22 cellular contexts compared by ENCODE assay signal in the genomic region with DNA sequence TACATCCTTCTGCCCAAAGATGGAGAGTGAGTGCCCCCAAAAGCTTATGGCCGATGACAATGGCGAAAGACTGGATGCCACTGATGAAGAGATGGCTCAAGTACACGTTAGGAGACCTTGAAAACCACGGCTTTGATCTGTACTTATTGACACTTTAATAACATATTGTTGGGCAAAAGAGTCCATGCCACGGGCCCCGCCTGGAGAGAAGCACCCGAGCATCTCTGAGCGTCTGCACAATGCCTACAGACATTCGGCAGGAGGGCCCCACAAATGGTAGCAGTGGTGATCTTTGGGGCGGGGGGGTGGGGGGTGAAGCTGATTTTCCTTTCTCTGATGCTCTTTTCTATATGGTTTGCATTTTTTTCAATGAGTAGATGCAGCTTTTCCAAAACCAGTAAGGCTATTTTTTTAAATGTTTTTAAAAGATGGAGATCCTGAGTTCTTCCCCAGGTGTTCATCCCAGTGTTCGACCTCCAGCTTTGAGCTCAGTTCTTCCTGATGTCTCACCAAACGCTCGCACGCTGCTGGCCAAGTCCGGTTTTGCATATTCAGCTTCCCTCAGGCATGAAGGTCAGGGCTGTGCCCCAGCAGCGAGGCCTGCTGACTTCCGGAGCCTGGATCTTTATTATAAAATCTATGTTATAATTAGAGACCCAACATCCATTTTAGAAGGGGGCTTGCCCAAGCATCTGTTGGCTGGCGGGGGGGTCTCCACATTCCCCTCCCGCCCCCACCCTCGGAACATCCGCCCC. TPM values are rescaled to one million over a fixed set of nuclear protein-coding genes. Genes with fewer than 3 reads are reported as not detected.
DNase-seq lines count a peak whose midpoint lies in the region; ATAC-seq and TF ChIP-seq lines count a peak whose summit lies in the region.
"Had no signal": no experiment of that assay in that cellular context is flagged by ENCODE, and none has a peak within 500 bp of the region (broad histone marks: within the 10 kb centered on the region; RNA-seq: fewer than 3 reads in every experiment).

No MANE protein-coding gene starts in this region.

- TF ChIP-seq CTCF in DOHH2 (IDR thresholded peaks at IDR 0.05; ENCODE audit: low read depth, low read length, poor library complexity, severe bottlenecking) (no peak), OCI-LY7 (conservative IDR thresholded peaks at IDR 0.05; ENCODE audit: low read length) (no peak), neural crest cell (conservative IDR thresholded peaks at IDR 0.05) (no peak), foreskin fibroblast (IDR thresholded peaks at IDR 0.05; ENCODE audit: low read depth, low read length) (no peak)

- peaks cover 2% of the 10 kb centered on the region for H3K27me3 Mint-ChIP-seq in neural crest cell (ENCODE audit: low read depth)

- peak overlapping the region; percentile 95 for H3K27ac ChIP-seq in DOHH2 (ENCODE audit: low read depth, low read length)
- H3K27ac ChIP-seq in OCI-LY7 (ENCODE audit: low read depth, low read length, poor library complexity, severe bottlenecking) = peak overlapping the region; percentile 97
- H3K27ac ChIP-seq: A549, PC-9 had no signal

- peak; percentile 84 for DNase-seq in OCI-LY7 (ENCODE audit: low spot score)
- peak; percentile 39 for DNase-seq in dermis blood vessel endothelial cell
- DNase-seq in neural crest cell (ENCODE audit: low read depth, low spot score) = no peak
- DNase-seq in foreskin fibroblast = no peak
- DNase-seq in ureter (ENCODE audit: low spot score) = no peak
- no peak for DNase-seq in HAP-1 (ENCODE audit: low spot score in 2 of 2)
- DNase-seq: AML-193; CD4-positive, CD25-positive, alpha-beta regulatory T cell; HCEC 1CT; IMR-90; MV-4-11; NCI-H1417 treated with DMSO at 0.1 percent for 48 hours; NCI-H2029; NCI-H524 treated with DMSO at 0.1 percent for 48 hours; NK-92 treated with Interleukin-12 subunit alpha and Interleukin-12 subunit beta, amount 100 ng/mL, for 24 hours; PC-9; SK-N-SH had no signal

- peaks cover 27% of the 10 kb centered on the region for H3F3A ChIP-seq in DOHH2 (ENCODE audit: control insufficient read depth, insufficient read depth)

- H2AFZ ChIP-seq in OCI-LY7 (ENCODE audit: low read length) = no peak overlapping the region; the same call in 1 of the 2 replicates
- H2AFZ ChIP-seq: PC-9 had no signal

- POLR2A ChIA-PET in OCI-LY7 (lab: Charles Lee) = interaction anchor here (0.6 to 1.1 kb wide), 3 partner anchors 12 to 794 kb away, joined by 3 to 7 read pairs (median 4); no protein-coding TSS in a partner anchor

- H3K79me2 ChIP-seq in DOHH2 (ENCODE audit: control insufficient read depth, low read length) (no peaks in the 10 kb centered on the region), OCI-LY7 (ENCODE audit: insufficient read depth, low read depth, low read length) (no peaks in the 10 kb centered on the region)

- H3K4me1 Mint-ChIP-seq in neural crest cell = peaks cover 56% of the 10 kb centered on the region
- H3K4me1 Mint-ChIP-seq: CD4-positive, CD25-positive, alpha-beta regulatory T cell had no signal

- H3K9me3 ChIP-seq in DOHH2 (ENCODE audit: control insufficient read depth, insufficient read depth, low read length) (no peaks in the 10 kb centered on the region), OCI-LY7 (ENCODE audit: low read length) (no peaks in the 10 kb centered on the region), HAP-1 (no peaks in the 10 kb centered on the region)
- H3K9me3 ChIP-seq: A549, SK-N-SH had no signal

- intact Hi-C loops in OCI-LY7 (cut with micrococcal nuclease; ENCODE audit: unreplicated experiment) = no loop called here

- H3K4me1 ChIP-seq in DOHH2 (ENCODE audit: control insufficient read depth, low read length) = peaks cover 68% of the 10 kb centered on the region
- H3K4me1 ChIP-seq in OCI-LY7 (ENCODE audit: insufficient read depth, low read length, poor library complexity, severe bottlenecking) = peaks cover 48% of the 10 kb centered on the region
- H3K4me1 ChIP-seq in HAP-1 = peaks cover 9% of the 10 kb centered on the region

- H3K4me3 Mint-ChIP-seq in neural crest cell = peak overlapping the region; percentile 46
- H3K4me3 Mint-ChIP-seq: CD4-positive, CD25-positive, alpha-beta regulatory T cell had no signal

- no peaks in the 10 kb centered on the region for H3K9me3 Mint-ChIP-seq in neural crest cell

- H3K4me2 ChIP-seq in DOHH2 (ENCODE audit: low read length) (peak overlapping the region; percentile 76), OCI-LY7 (ENCODE audit: low read length) (peak overlapping the region; percentile 61)
- H3K4me2 ChIP-seq: A549, PC-9, SK-N-SH had no signal

- BruUV-seq in OCI-LY7 (replicated peaks; lab: Mats Ljungman, UMichigan) = no TSS peak

- no peak overlapping the region for H3K27ac Mint-ChIP-seq in neural crest cell (ENCODE audit: unreplicated experiment)
- H3K27ac Mint-ChIP-seq: CD4-positive, CD25-positive, alpha-beta regulatory T cell had no signal

- H3K27me3 ChIP-seq in DOHH2 (ENCODE audit: control insufficient read depth, low read length) (no peaks in the 10 kb centered on the region), HAP-1 (ENCODE audit: low read depth) (no peaks in the 10 kb centered on the region)

- CTCF ChIA-PET in OCI-LY7 (lab: Charles Lee; ENCODE audit: unreplicated experiment) = no interaction called here

- H3K9me2 ChIP-seq in DOHH2 (replicated peaks; ENCODE audit: control insufficient read depth, low read length) (no peaks in the 10 kb centered on the region), OCI-LY7 (ENCODE audit: insufficient read depth, low read length) (no peaks in the 10 kb centered on the region)
- H3K9me2 ChIP-seq: SK-N-SH had no signal

- in situ Hi-C loops in HAP-1 (cut with MboI; ENCODE audit: low sequenced_read_pairs) = no loop called here

- peak overlapping the region; percentile 66 for H3K4me3 ChIP-seq in DOHH2 (ENCODE audit: low read length)
- H3K4me3 ChIP-seq in OCI-LY7 (ENCODE audit: low read depth, low read length, poor library complexity, severe bottlenecking) = peak overlapping the region; percentile 45
- no peak overlapping the region for H3K4me3 ChIP-seq in foreskin fibroblast (ENCODE audit: low read depth in 1 of 2, low read length in 2 of 2)
- no peak overlapping the region for H3K4me3 ChIP-seq in HAP-1
- H3K4me3 ChIP-seq: A549, PC-9 had no signal

- no peaks in the 10 kb centered on the region for H3K36me3 ChIP-seq in DOHH2 (ENCODE audit: control insufficient read depth, low read length)
- no peaks in the 10 kb centered on the region for H3K36me3 ChIP-seq in OCI-LY7 (ENCODE audit: insufficient read depth, low read length)
- H3K36me3 ChIP-seq in HAP-1 (replicated peaks) = no peaks in the 10 kb centered on the region

- H3K36me3 Mint-ChIP-seq in neural crest cell (ENCODE audit: low read depth) = no peaks in the 10 kb centered on the region
- H3K36me3 Mint-ChIP-seq: CD4-positive, CD25-positive, alpha-beta regulatory T cell had no signal

- H4K20me1 ChIP-seq in DOHH2 (ENCODE audit: control insufficient read depth, insufficient read depth, low read depth, low read length) (no peaks in the 10 kb centered on the region), OCI-LY7 (ENCODE audit: insufficient read depth, low read length) (no peaks in the 10 kb centered on the region)

- ATAC-seq in HG02981 (IDR thresholded peaks at IDR 0.05; ENCODE audit: unreplicated experiment) = no peak
- ATAC-seq: A549, Right ventricle myocardium inferior had no signal

RNA-seq across cellular contexts. Expression of gene BARHL1, which starts 34.3 kb away (rescaled TPM):
- not detected in 2 replicates for total RNA-seq in OCI-LY7 (2014; rRNA removed; shearing (Covaris generic))
- not detected in 2 replicates for total RNA-seq in OCI-LY7 (2022)
- not detected in 2 replicates for total RNA-seq in dermis blood vessel endothelial cell
- not detected in 2 replicates for total RNA-seq in neural crest cell
- total RNA-seq in ureter = not detected
- total RNA-seq: CD4-positive, CD25-positive, alpha-beta regulatory T cell; HT-29; IMR-90; PC-9; Right ventricle myocardium inferior had no signal

Comparison
In these comparisons a context has a peak if more than half of its experiments do, and no peak if none do; other contexts are left out.
1. H3K4me3 ChIP-seq: peak in DOHH2 (single experiment) and OCI-LY7 (single experiment); none in foreskin fibroblast (0 of 2) and HAP-1 (single experiment).
2. DNase-seq: peak in OCI-LY7 (single experiment) and dermis blood vessel endothelial cell (single experiment); none in neural crest cell (single experiment), foreskin fibroblast (0 of 2), ureter (single experiment) and HAP-1 (0 of 2).